1 cellular context compared by ENCODE assay signal in genomic region chr13:110114351-110114750, GRCh38.
A peak's percentile ranks its signal among the peaks of the same experiment; 100 is the strongest.
TF ChIP-seq lines count a peak whose summit lies in the region.

No MANE protein-coding gene starts in this region.

TF ChIP-seq in IMR-90, 13 proteins besides CTCF, POLR2A, EP300 and RAD21 (continued from another document):
- TF ChIP-seq CEBPB (IDR thresholded peaks at IDR 0.05; ENCODE audit: low read depth, low read length) (no peak), CHD1 (IDR thresholded peaks at IDR 0.05; ENCODE audit: low read depth, low read length) (no peak), FOS (IDR thresholded peaks at IDR 0.05; ENCODE audit: low read depth, low read length) (0 out of 2 replicates have a peak, but pooled peaks have one; percentile 11)
